Comparison of ENCODE assay signal across 9 cellular contexts in genomic region chr22:39152024-39152510, GRCh38. TPM values are rescaled to one million over a fixed set of nuclear protein-coding genes. Genes with fewer than 3 reads are reported as not detected.
DNase-seq lines count a peak whose midpoint lies in the region; ATAC-seq and TF ChIP-seq lines count a peak whose summit lies in the region.
"Had no signal": no experiment of that assay in that cellular context is flagged by ENCODE, and none has a peak within 500 bp of the region (broad histone marks: within the 10 kb centered on the region; RNA-seq: fewer than 3 reads in every experiment).

No MANE protein-coding gene starts in this region.

- H3K9me3 Mint-ChIP-seq in glutamatergic neuron (ENCODE audit: unreplicated experiment): peaks cover 3% of the 10 kb centered on the region

- peak; percentile 22 for TF ChIP-seq POLR2A in GM19193 (IDR thresholded peaks at IDR 0.05; ENCODE audit: extremely low read depth, insufficient read depth, insufficient read length)

- H3K36me3 Mint-ChIP-seq in T-helper 17 cell (ENCODE audit: low read depth) (no peaks in the 10 kb centered on the region), glutamatergic neuron (ENCODE audit: unreplicated experiment) (no peaks in the 10 kb centered on the region)

- peak overlapping the region; percentile 93 for H3K27ac Mint-ChIP-seq in T-helper 17 cell
- no peak overlapping the region for H3K27ac Mint-ChIP-seq in glutamatergic neuron (ENCODE audit: unreplicated experiment)

- ATAC-seq in T-helper 17 cell (no peak), GM18502 (IDR thresholded peaks at IDR 0.05; ENCODE audit: poor library complexity, unreplicated experiment) (no peak)

- H3K27me3 Mint-ChIP-seq in T-helper 17 cell (peaks cover 12% of the 10 kb centered on the region), glutamatergic neuron (ENCODE audit: unreplicated experiment) (peaks cover 6% of the 10 kb centered on the region)

- H3K4me1 Mint-ChIP-seq in T-helper 17 cell: peaks cover 40% of the 10 kb centered on the region
- H3K4me1 Mint-ChIP-seq in glutamatergic neuron (ENCODE audit: low read depth, unreplicated experiment): no peaks in the 10 kb centered on the region

- no peaks in the 10 kb centered on the region for H3K27me3 ChIP-seq in skeletal muscle tissue (ENCODE audit: control insufficient read depth in 3 of 3, insufficient read depth in 3 of 3, low read length in 3 of 3)

- peaks cover 36 to 59% (median 47%) of the 10 kb centered on the region in 3 donors for H3K4me1 ChIP-seq in skeletal muscle tissue (ENCODE audit: control insufficient read depth in 3 of 3, insufficient read depth in 3 of 3, low read length in 3 of 3)

- H3K4me3 Mint-ChIP-seq in T-helper 17 cell (peak overlapping the region; percentile 95), glutamatergic neuron (ENCODE audit: unreplicated experiment) (peak overlapping the region; percentile 70)

- H3K27ac ChIP-seq in skeletal muscle tissue (ENCODE audit: low read depth, low read length): peak overlapping the region; percentile 86

- peak overlapping the region; percentile 92 to 93 (median 92) for H3K9ac ChIP-seq in skeletal muscle tissue (ENCODE audit: low read depth in 1 of 3, low read length in 3 of 3)

- no peak for TF ChIP-seq CTCF in glutamatergic neuron (IDR thresholded peaks at IDR 0.05; ENCODE audit: partially characterized antibody, unreplicated experiment)

- H3K36me3 ChIP-seq in skeletal muscle tissue (ENCODE audit: control insufficient read depth in 3 of 3, insufficient read depth in 3 of 3, low read length in 3 of 3): peaks cover 12 to 15% (median 13%) of the 10 kb centered on the region in 3 donors

- H3K9me3 ChIP-seq in T-helper 17 cell (ENCODE audit: control insufficient read depth, low read length, poor library complexity, severe bottlenecking) (no peaks in the 10 kb centered on the region), skeletal muscle tissue (ENCODE audit: control insufficient read depth in 3 of 3, low read length in 3 of 3) (no peaks in the 10 kb centered on the region)

- no peak for DNase-seq in T-helper 17 cell
- no peak for DNase-seq in glutamatergic neuron
- no peak for DNase-seq in NCI-H526 treated with DMSO at 0.1 percent for 48 hours (lab: John Stamatoyannopoulos, UW)
- no peak for DNase-seq in A172 (ENCODE audit: low spot score)
- DNase-seq in NCI-H128 (lab: John Stamatoyannopoulos, UW; ENCODE audit: unreplicated experiment): no peak

- peak overlapping the region; percentile 84 to 90 (median 85) for H3K4me3 ChIP-seq in skeletal muscle tissue (ENCODE audit: low read length in 3 of 3)

RNA-seq across cellular contexts. Expression of gene CBX7, which starts 0.4 kb away (rescaled TPM):
- 10 to 100 TPM; 73.9 to 87.9 TPM for total RNA-seq in T-helper 17 cell
- total RNA-seq in glutamatergic neuron (ENCODE audit: unreplicated experiment): 5.9 TPM
- total RNA-seq in skeletal muscle tissue: 4.7 TPM
- total RNA-seq in A172 (2014; rRNA removed; shearing (Covaris generic)): 0.74 and 3.3 TPM in 2 replicates

RNA-seq across cellular contexts. Expression of gene APOBEC3H, which starts 55.0 kb away (rescaled TPM):
- 1 to 10 TPM; 1.4 to 4.4 TPM for total RNA-seq in T-helper 17 cell
- total RNA-seq in glutamatergic neuron (ENCODE audit: unreplicated experiment): not detected
- not detected for total RNA-seq in skeletal muscle tissue
- total RNA-seq in A172 (2014; rRNA removed; shearing (Covaris generic)): 0.50 and 0.81 TPM in 2 replicates
- total RNA-seq: frontal cortex had no signal

Comparison
In these comparisons a context has a peak if more than half of its experiments do, and no peak if none do; other contexts are left out.
1. RNA of gene CBX7, which starts 0.4 kb away (total RNA-seq): 73.9 to 87.9 TPM in T-helper 17 cell; 5.9 TPM in glutamatergic neuron (single experiment), 4.7 TPM in skeletal muscle tissue (single experiment) and 0.74 to 3.3 TPM in A172; every median in the first group is over 10 times any median in the second.